ENCODE assay signal across 8 cellular contexts in genomic region chr16:57299009-57299718, GRCh38. TPM values are rescaled to one million over a fixed set of nuclear protein-coding genes. Genes with fewer than 3 reads are reported as not detected.
A peak's percentile ranks its signal among the peaks of the same experiment; 100 is the strongest.
DNase-seq lines count a peak whose midpoint lies in the region; ATAC-seq and TF ChIP-seq lines count a peak whose summit lies in the region.

No MANE protein-coding gene starts in this region.

- H3K27ac ChIP-seq in HL-60 (replicated peaks) (peak overlapping the region; percentile 47; the same call in 1 of the 2 replicates), foreskin keratinocyte (no peak overlapping the region)

- H3K27me3 ChIP-seq in HL-60 (ENCODE audit: insufficient read depth, poor library complexity, severe bottlenecking): no peaks in the 10 kb centered on the region
- H3K27me3 ChIP-seq in foreskin keratinocyte: no peaks in the 10 kb centered on the region

- no peaks in the 10 kb centered on the region for H3K4me1 ChIP-seq in foreskin keratinocyte

- DNase-seq in GF-D8 (lab: John Stamatoyannopoulos, UW): peak; percentile 53
- peak in 1 of 2 experiments; percentile 54 for DNase-seq in HL-60 (ENCODE audit: low read depth in 1 of 2, low spot score in 1 of 2)
- DNase-seq in T-helper 17 cell: peak in 2 of 3 donors; percentile 16 to 21
- no peak for DNase-seq in foreskin keratinocyte
- DNase-seq in posterior vena cava (ENCODE audit: low spot score): peak; percentile 86
- DNase-seq in HT-29 (ENCODE audit: low spot score): no peak
- DNase-seq in NCI-H128 (lab: John Stamatoyannopoulos, UW; ENCODE audit: unreplicated experiment): no peak

- H3K27me3 Mint-ChIP-seq in T-helper 17 cell: no peaks in the 10 kb centered on the region

- intact Hi-C loops in posterior vena cava (cut with DNase I): no loop called here

- H3K36me3 Mint-ChIP-seq in T-helper 17 cell (ENCODE audit: low read depth): no peaks in the 10 kb centered on the region

- ATAC-seq in GM21423 (IDR thresholded peaks at IDR 0.05; ENCODE audit: unreplicated experiment) (peak; percentile 18), T-helper 17 cell (peak; percentile 5), foreskin keratinocyte (peak; percentile 52)

- peak overlapping the region; percentile 33 for H3K4me3 ChIP-seq in HL-60 (replicated peaks; ENCODE audit: insufficient read depth, low read length)

- no peaks in the 10 kb centered on the region for H3K9me3 ChIP-seq in T-helper 17 cell (ENCODE audit: control insufficient read depth, low read length, poor library complexity, severe bottlenecking)

- no peak overlapping the region for H3K4me3 Mint-ChIP-seq in T-helper 17 cell

- peaks cover 17% of the 10 kb centered on the region for H3K4me1 Mint-ChIP-seq in T-helper 17 cell

- H3K27ac Mint-ChIP-seq in T-helper 17 cell: no peak overlapping the region

- TF ChIP-seq CTCF in HL-60 (IDR thresholded peaks at IDR 0.05; ENCODE audit: insufficient read depth, low read length) (no peak), foreskin keratinocyte (conservative IDR thresholded peaks at IDR 0.05) (peak; percentile 43)

RNA-seq across cellular contexts. Expression of gene PLLP, which starts 14.7 kb away (rescaled TPM):
- under 1 TPM; 0.16 to 0.75 TPM for total RNA-seq in T-helper 17 cell
- 20.9 and 26.8 TPM in 2 replicates for total RNA-seq in foreskin keratinocyte
- 26.4 and 35.0 TPM in 2 replicates for polyA plus RNA-seq in foreskin keratinocyte
- 1 to 10 TPM; 1.7 to 3.8 TPM for total RNA-seq in posterior vena cava
- 0.13 and 0.16 TPM in 2 replicates for total RNA-seq in HT-29 (2014; rRNA removed; shearing (Covaris generic))

RNA-seq across cellular contexts. Expression of gene ARL2BP, which starts 54.1 kb away (rescaled TPM):
- total RNA-seq in T-helper 17 cell (10 to 100 TPM; 37.0 to 39.6 TPM), foreskin keratinocyte (57.7 and 59.2 TPM in 2 replicates), posterior vena cava (10 to 100 TPM; 48.4 to 49.6 TPM)
- polyA plus RNA-seq in foreskin keratinocyte: 38.8 and 44.3 TPM in 2 replicates
- 6.8 and 10.5 TPM in 2 replicates for total RNA-seq in HT-29 (2014; rRNA removed; shearing (Covaris generic))

RNA-seq across cellular contexts. Expression of gene CCL22, which starts 59.4 kb away (rescaled TPM):
- total RNA-seq in T-helper 17 cell (not detected), foreskin keratinocyte (not detected in 2 replicates), posterior vena cava (under 1 TPM; 0.19 to 0.46 TPM)
- not detected in 2 replicates for polyA plus RNA-seq in foreskin keratinocyte
- not detected in 2 replicates for total RNA-seq in HT-29 (2014; rRNA removed; shearing (Covaris generic))

Comparison
In these comparisons a context has a peak if more than half of its experiments do, and no peak if none do; other contexts are left out.
1. DNase-seq: peak in GF-D8 (single experiment), T-helper 17 cell (2 of 3) and posterior vena cava (single experiment); none in foreskin keratinocyte (0 of 2), HT-29 (single experiment) and NCI-H128 (single experiment).
2. Peak in every context shown above with its lines, with median percentiles within 50 percentile points of each other: ATAC-seq.